11 cellular contexts compared by ENCODE assay signal in genomic region chr2:174350018-174350417, GRCh38. TPM values are rescaled to one million over a fixed set of nuclear protein-coding genes. Genes with fewer than 3 reads are reported as not detected.
DNase-seq lines count a peak whose midpoint lies in the region; ATAC-seq, FAIRE-seq and TF ChIP-seq lines count a peak whose summit lies in the region.
"Had no signal": no experiment of that assay in that cellular context is flagged by ENCODE, and none has a peak within 500 bp of the region (broad histone marks: within the 10 kb centered on the region; RNA-seq: fewer than 3 reads in every experiment).

No MANE protein-coding gene starts in this region.

- H3K27me3 ChIP-seq in BE2C, result no peaks in the 10 kb centered on the region
- H3K27me3 ChIP-seq: ovary had no signal

- peaks cover 4% of the 10 kb centered on the region for H3K36me3 Mint-ChIP-seq in glutamatergic neuron (ENCODE audit: unreplicated experiment)
- peaks cover 37% of the 10 kb centered on the region for H3K36me3 Mint-ChIP-seq in stimulated activated effector memory CD8-positive, alpha-beta T cell treated with anti-CD3 and anti-CD28 coated beads, Interleukin-12 subunit alpha, Interleukin-12 subunit beta, amount 100 ng/mL, for 72 hours

- H3K4me3 ChIP-seq in BE2C (ENCODE audit: low read depth, low read length), result no peak overlapping the region
- H3K4me3 ChIP-seq: ovary had no signal

- no peaks in the 10 kb centered on the region for H3K9me3 ChIP-seq in BE2C
- H3K9me3 ChIP-seq: ovary had no signal

- in situ Hi-C loops in SK-MEL-5 (cut with HindIII; ENCODE audit: low pct_unique_long_range_greater_than_20kb, low sequenced_read_pairs), result no loop called here

- H3K27ac Mint-ChIP-seq in glutamatergic neuron (ENCODE audit: unreplicated experiment), result no peak overlapping the region
- H3K27ac Mint-ChIP-seq in stimulated activated effector memory CD8-positive, alpha-beta T cell treated with anti-CD3 and anti-CD28 coated beads, Interleukin-12 subunit alpha, Interleukin-12 subunit beta, amount 100 ng/mL, for 72 hours, result no peak overlapping the region

- FAIRE-seq in H54 (lab: Jason Lieb, UNC), result peak; percentile 20

- no peaks in the 10 kb centered on the region for H3K4me1 Mint-ChIP-seq in glutamatergic neuron (ENCODE audit: low read depth, unreplicated experiment)
- H3K4me1 Mint-ChIP-seq in stimulated activated effector memory CD8-positive, alpha-beta T cell treated with anti-CD3 and anti-CD28 coated beads, Interleukin-12 subunit alpha, Interleukin-12 subunit beta, amount 100 ng/mL, for 72 hours, result no peaks in the 10 kb centered on the region

- no peak for ATAC-seq in stimulated activated effector memory CD8-positive, alpha-beta T cell treated with anti-CD3 and anti-CD28 coated beads, Interleukin-12 subunit alpha, Interleukin-12 subunit beta, amount 100 ng/mL, for 72 hours
- no peak for ATAC-seq in GM18907 (IDR thresholded peaks at IDR 0.05; ENCODE audit: unreplicated experiment)
- ATAC-seq: esophagus mucosa had no signal

- peaks cover 2% of the 10 kb centered on the region for H3K27me3 Mint-ChIP-seq in glutamatergic neuron (ENCODE audit: unreplicated experiment)

- TF ChIP-seq POLR2A in H54 (IDR thresholded peaks at IDR 0.05; ENCODE audit: low read depth, low read length), result no peak

- H3K4me1 ChIP-seq in BE2C, result no peaks in the 10 kb centered on the region

- H3K4me3 Mint-ChIP-seq in glutamatergic neuron (ENCODE audit: unreplicated experiment), result no peak overlapping the region
- H3K4me3 Mint-ChIP-seq in stimulated activated effector memory CD8-positive, alpha-beta T cell treated with anti-CD3 and anti-CD28 coated beads, Interleukin-12 subunit alpha, Interleukin-12 subunit beta, amount 100 ng/mL, for 72 hours, result no peak overlapping the region

- peaks cover 4% of the 10 kb centered on the region for H3K9me3 Mint-ChIP-seq in glutamatergic neuron (ENCODE audit: unreplicated experiment)
- no peaks in the 10 kb centered on the region for H3K9me3 Mint-ChIP-seq in stimulated activated effector memory CD8-positive, alpha-beta T cell treated with anti-CD3 and anti-CD28 coated beads, Interleukin-12 subunit alpha, Interleukin-12 subunit beta, amount 100 ng/mL, for 72 hours

- TF ChIP-seq CTCF in BE2C (IDR thresholded peaks at IDR 0.05; ENCODE audit: low read depth, low read length) (peak; percentile 41), glutamatergic neuron (IDR thresholded peaks at IDR 0.05; ENCODE audit: partially characterized antibody, unreplicated experiment) (peak; percentile 48)

- no peaks in the 10 kb centered on the region for H3K36me3 ChIP-seq in BE2C
- H3K36me3 ChIP-seq: ovary had no signal

- DNase-seq in BE2C, result no peak
- DNase-seq in H54 (ENCODE audit: insufficient read length, low spot score), result no peak
- peak; percentile 44 for DNase-seq in SK-MEL-5 (ENCODE audit: low read depth, low spot score)
- DNase-seq in glutamatergic neuron, result no peak
- no peak for DNase-seq in mesenteric fat pad (ENCODE audit: low spot score)
- DNase-seq in NCI-H1092 treated with DMSO at 0.1 percent for 48 hours (lab: John Stamatoyannopoulos, UW), result no peak
- DNase-seq in stimulated activated effector memory CD8-positive, alpha-beta T cell treated with anti-CD3 and anti-CD28 coated beads, Interleukin-12 subunit alpha, Interleukin-12 subunit beta, amount 100 ng/mL, for 72 hours (ENCODE audit: low spot score in 2 of 2), result no peak
- DNase-seq: NCI-H774, ovary had no signal

RNA-seq across cellular contexts. Expression of gene SP9, which starts 15.3 kb away (rescaled TPM):
- not detected for polyA plus RNA-seq in BE2C (2012; ENCODE audit: insufficient read depth, insufficient read length, low read depth)
- 0.11 and 0.13 TPM in 2 replicates for total RNA-seq in SK-MEL-5 (2014; rRNA removed; shearing (Covaris generic))
- 0.31 and 0.65 TPM in 2 replicates for polyA plus RNA-seq in SK-MEL-5 (2015; cell fraction: cytosol; rRNA removed)
- not detected in 2 replicates for polyA plus RNA-seq in SK-MEL-5 (2015; cell fraction: nucleus; rRNA removed)
- total RNA-seq in glutamatergic neuron (ENCODE audit: unreplicated experiment) (not detected), mesenteric fat pad (not detected)
- total RNA-seq: esophagus mucosa, ovary had no signal
- polyA plus RNA-seq: ovary had no signal

RNA-seq across cellular contexts. Expression of gene SCRN3, which starts 45.5 kb away (rescaled TPM):
- 14.4 TPM for polyA plus RNA-seq in BE2C (2012; ENCODE audit: insufficient read depth, insufficient read length, low read depth)
- total RNA-seq in SK-MEL-5 (2014; rRNA removed; shearing (Covaris generic)), result 26.3 and 27.0 TPM in 2 replicates
- 20.4 and 21.1 TPM in 2 replicates for polyA plus RNA-seq in SK-MEL-5 (2015; cell fraction: cytosol; rRNA removed)
- polyA plus RNA-seq in SK-MEL-5 (2015; cell fraction: nucleus; rRNA removed), result 28.3 and 32.5 TPM in 2 replicates
- total RNA-seq in glutamatergic neuron (ENCODE audit: unreplicated experiment) (51.3 TPM), mesenteric fat pad (19.8 TPM)
